ENCODE assay signal across 28 cellular contexts in the genomic region with DNA sequence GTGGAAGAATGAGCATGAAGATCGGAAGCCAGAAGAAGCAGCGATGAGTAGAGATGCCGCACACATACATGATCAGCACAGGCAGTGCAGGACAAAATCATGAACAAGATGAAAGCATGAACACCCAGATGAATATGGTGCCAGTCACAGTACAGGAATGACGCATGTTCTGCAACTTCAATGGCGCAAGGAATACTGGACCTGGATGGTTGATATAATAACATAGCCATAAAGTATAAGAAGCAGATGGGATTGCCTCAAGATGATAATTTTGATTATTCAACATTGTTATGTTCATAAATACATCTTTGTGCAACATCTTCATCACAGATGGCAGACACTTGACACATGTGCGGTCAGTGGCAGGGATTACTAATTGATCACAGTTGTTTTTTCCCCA.
"Had no signal": no experiment of that assay in that cellular context is flagged by ENCODE, and none has a peak within 500 bp of the region (broad histone marks: within the 10 kb centered on the region; RNA-seq: fewer than 3 reads in every experiment).

No MANE protein-coding gene starts in this region.

- ATAC-seq: activated CD4-positive, CD25-positive, alpha-beta regulatory T cell treated with anti-CD3 and anti-CD28 coated beads, Interleukin-2, amount 50 U/mL, for 24 hours; activated CD8-positive, alpha-beta T cell treated with anti-CD3 and anti-CD28 coated beads, Interleukin-2, amount 10 ng/mL, durations not matched to agents 7 days and 5 days; activated naive CD4-positive, alpha-beta T cell treated with anti-CD3 and anti-CD28 coated beads, Interleukin-2, amount 50 U/mL, for 72 hours; activated T-cell treated with anti-CD3 and anti-CD28 coated beads, Interleukin-2, amount 50 U/mL, for 72 hours; foreskin keratinocyte; gastrocnemius medialis; heart left ventricle had no signal

- H3K9me3 ChIP-seq: ascending aorta, breast epithelium, colonic mucosa, gastrocnemius medialis, heart left ventricle had no signal

- H3K27me3 ChIP-seq: ascending aorta, breast epithelium, cardiac muscle cell, colonic mucosa, foreskin keratinocyte, gastrocnemius medialis had no signal

- H3K27ac ChIP-seq: ascending aorta, breast epithelium, cardiac muscle cell, colonic mucosa, epithelial cell of prostate, foreskin keratinocyte, gastrocnemius medialis, heart left ventricle, WERI-Rb-1 had no signal

- H3K4me1 ChIP-seq: ascending aorta, breast epithelium, colonic mucosa, gastrocnemius medialis had no signal

- H3K36me3 ChIP-seq: ascending aorta, breast epithelium, cardiac muscle cell, colonic mucosa, gastrocnemius medialis, heart left ventricle, WERI-Rb-1 had no signal

- DNase-seq: activated B cell treated with CpG ODN at 0.5 μM for 24 hours; activated CD4-positive, alpha-beta memory T cell treated with anti-CD3 and anti-CD28 coated beads for 36 hours; activated CD4-positive, alpha-beta T cell treated with anti-CD3 and anti-CD28 coated beads for 48 hours; activated CD8-positive, alpha-beta memory T cell treated with anti-CD3 and anti-CD28 coated beads, Interleukin-2, amount 50 U/mL, for 48 hours; activated CD8-positive, alpha-beta T cell treated with anti-CD3 and anti-CD28 coated beads, Interleukin-2, amount 10 ng/mL, durations not matched to agents 7 days and 5 days; activated gamma-delta T cell; activated naive CD4-positive, alpha-beta T cell; activated naive CD4-positive, alpha-beta T cell treated with anti-CD3 and anti-CD28 coated beads, Interleukin-2, amount 10 ng/mL, durations not matched to agents 7 days and 5 days; activated naive CD8-positive, alpha-beta T cell treated with anti-CD3 and anti-CD28 coated beads, Interleukin-2, amount 10 ng/mL, durations not matched to agents 7 days and 5 days; activated T-cell treated with anti-CD3 and anti-CD28 coated beads for 4 hours; activated T-cell treated with anti-CD3 and anti-CD28 coated beads, Interleukin-2, amount 50 U/mL, for 24 hours; activated T-cell treated with anti-CD3 and anti-CD28 coated beads, Interleukin-2, amount 50 U/mL, for 72 hours; central memory CD4-positive, alpha-beta T cell; cerebellar nuclear complex; colonic mucosa; effector CD8-positive, alpha-beta T cell; foreskin keratinocyte; gastrocnemius medialis; glutamatergic neuron; heart left ventricle; T1000; WERI-Rb-1 had no signal

- H3K4me3 ChIP-seq: ascending aorta, breast epithelium, cardiac muscle cell, colonic mucosa, gastrocnemius medialis, heart left ventricle had no signal
